ENCODE assay signal across 8 cellular contexts in genomic region chr11:117178210-117179034, GRCh38.
DNase-seq lines count a peak whose midpoint lies in the region; ATAC-seq lines count a peak whose summit lies in the region.

Gene SIDT2 (plus strand): TSS chr11:117178743. CDS start chr11:117179264, 521 bp downstream.

- no peaks in the 10 kb centered on the region for H3K27me3 ChIP-seq in BLaER1

- peak within 1 kb of the TSS; percentile 84 for H3K27ac ChIP-seq in BLaER1

- peak; percentile 96 for ATAC-seq in GM19328 (IDR thresholded peaks at IDR 0.05; ENCODE audit: unreplicated experiment)
- ATAC-seq in HG03521 (IDR thresholded peaks at IDR 0.05; ENCODE audit: unreplicated experiment): peak; percentile 86

- H3K4me3 ChIP-seq in BLaER1: peak within 1 kb of the TSS; percentile 77

- DNase-seq in NCI-H748 (lab: John Stamatoyannopoulos, UW; ENCODE audit: unreplicated experiment) (peak; percentile 94), dedifferentiated amniotic fluid mesenchymal stem cell (ENCODE audit: extremely low spot score) (peak; percentile 86), left kidney (ENCODE audit: low read depth, low spot score) (peak; percentile 99)
- peak; percentile 88 for DNase-seq in activated CD4-positive, alpha-beta T cell treated with anti-CD3 and anti-CD28 coated beads, Interleukin-2, amount 50 U/mL, for 1 hour
- DNase-seq in stimulated activated CD4-positive, alpha-beta T cell treated with anti-CD3 and anti-CD28 coated beads, Interleukin-2, amount 100 ng/mL, for 24 hours: peak; percentile 88 to 92

- H3K4me1 ChIP-seq in BLaER1: peaks cover 40% of the 10 kb centered on the region

- H3K9me3 ChIP-seq in BLaER1: no peaks in the 10 kb centered on the region

- peak within 1 kb of the TSS; percentile 81 for H3K9ac ChIP-seq in BLaER1

- H3K4me2 ChIP-seq in BLaER1: peak within 1 kb of the TSS; percentile 98

- H3K36me3 ChIP-seq in BLaER1: peaks cover 14% of the 10 kb centered on the region; the same call in 1 of the 2 replicates

- peaks cover 4% of the 10 kb centered on the region; the same call in 1 of the 2 replicates for H4K20me1 ChIP-seq in BLaER1

Comparison
In these comparisons a context has a peak if more than half of its experiments do, and no peak if none do; other contexts are left out.
1. Peak in every context shown above with its lines: DNase-seq, ATAC-seq, H3K4me3 ChIP-seq and H3K27ac ChIP-seq.